ENCODE assay signal across 14 cellular contexts in genomic region chr2:186919272-186919671, GRCh38.
DNase-seq lines count a peak whose midpoint lies in the region; ATAC-seq, FAIRE-seq and TF ChIP-seq lines count a peak whose summit lies in the region.
"Had no signal": no experiment of that assay in that cellular context is flagged by ENCODE, and none has a peak within 500 bp of the region (broad histone marks: within the 10 kb centered on the region; RNA-seq: fewer than 3 reads in every experiment).

No MANE protein-coding gene starts in this region.

- no peak overlapping the region for H3K4me3 ChIP-seq in AG10803 (ENCODE audit: low read length)
- H3K4me3 ChIP-seq in K562, result no peak overlapping the region
- no peak overlapping the region for H3K4me3 ChIP-seq in hepatocyte
- no peak overlapping the region for H3K4me3 ChIP-seq in BE2C (ENCODE audit: low read depth, low read length)
- H3K4me3 ChIP-seq in CD4-positive, alpha-beta memory T cell (ENCODE audit: low read length in 2 of 2), result no peak overlapping the region
- H3K4me3 ChIP-seq: thyroid gland had no signal

- no peaks in the 10 kb centered on the region for H3K9me2 ChIP-seq in hepatocyte (replicated peaks; ENCODE audit: insufficient read depth)

- peaks cover 0 to 1% of the 10 kb centered on the region in 2 donors for H3K27me3 Mint-ChIP-seq in CD4-positive, alpha-beta memory T cell

- in situ Hi-C loops in K562 (cut with MboI), result no loop called here

- POLR2A ChIA-PET in K562 (lab: Yijun Ruan, JAX), result no interaction called here
- POLR2A ChIA-PET in CD4-positive, alpha-beta memory T cell (lab: Charles Lee; ENCODE audit: partially characterized antibody), result no interaction called here

- DNase-seq in AG10803 (ENCODE audit: low read depth) (peak; percentile 71), HS-27A (ENCODE audit: low read depth) (peak; percentile 14), K562 (ENCODE audit: extremely low read depth in 1 of 4, low spot score in 3 of 4) (no peak), hepatocyte (ENCODE audit: low spot score) (peak; percentile 28), BE2C (no peak), D721Med (ENCODE audit: insufficient read length, low spot score) (no peak)
- no peak for DNase-seq in CD4-positive, alpha-beta memory T cell
- DNase-seq in activated effector memory CD4-positive, alpha-beta T cell treated with anti-CD3 and anti-CD28 coated beads, Interleukin-2, amount 50 U/mL, for 16 hours, result no peak
- DNase-seq: activated T-cell treated with anti-CD3 and anti-CD28 coated beads, Interleukin-2, amount 50 U/mL, for 1 hour; DMS153; hippocampal formation; NCI-H1694 treated with DMSO at 0.1 percent for 48 hours; thyroid gland had no signal

- WGBS in K562 (ENCODE audit: insufficient coverage, low coverage, missing lambda C conversion rate), result 0% methylated on average over 2 of the region's 2 CpGs
- WGBS in hepatocyte (ENCODE audit: low lambda C conversion rate, missing lambda C conversion rate), result 40% methylated on average over 2 of the region's 2 CpGs

- H3K79me2 ChIP-seq in K562 (ENCODE audit: control insufficient read depth, insufficient read depth, low read length) (no peaks in the 10 kb centered on the region), hepatocyte (no peaks in the 10 kb centered on the region)

- H3K9me1 ChIP-seq in K562 (ENCODE audit: control insufficient read depth, insufficient read depth, low read length), result no peaks in the 10 kb centered on the region

- H3K27ac Mint-ChIP-seq in CD4-positive, alpha-beta memory T cell, result no peak overlapping the region

- H3K27ac ChIP-seq in K562 (ENCODE audit: extremely low read depth, low read depth, low read length) (no peak overlapping the region), hepatocyte (no peak overlapping the region)
- H3K27ac ChIP-seq in CD4-positive, alpha-beta memory T cell (ENCODE audit: low read depth, low read length), result no peak overlapping the region
- H3K27ac ChIP-seq: thyroid gland, VCaP had no signal

- H2AFZ ChIP-seq in K562 (ENCODE audit: low read depth, low read length) (no peak overlapping the region), hepatocyte (no peak overlapping the region)

- H3K4me3 Mint-ChIP-seq in CD4-positive, alpha-beta memory T cell, result no peak overlapping the region

- H3K27me3 ChIP-seq in K562 (ENCODE audit: control insufficient read depth in 2 of 2, insufficient read depth in 2 of 2, low read length in 2 of 2), result no peaks in the 10 kb centered on the region
- no peaks in the 10 kb centered on the region for H3K27me3 ChIP-seq in hepatocyte
- H3K27me3 ChIP-seq in BE2C, result no peaks in the 10 kb centered on the region
- H3K27me3 ChIP-seq in CD4-positive, alpha-beta memory T cell (ENCODE audit: insufficient read depth, low read length), result no peaks in the 10 kb centered on the region
- H3K27me3 ChIP-seq: thyroid gland had no signal

- H3K36me3 ChIP-seq in K562 (ENCODE audit: control insufficient read depth, insufficient read depth, low read length) (no peaks in the 10 kb centered on the region), hepatocyte (replicated peaks; ENCODE audit: insufficient read depth, low read depth) (no peaks in the 10 kb centered on the region), BE2C (no peaks in the 10 kb centered on the region)
- H3K36me3 ChIP-seq in CD4-positive, alpha-beta memory T cell (ENCODE audit: insufficient read depth, low read length), result no peaks in the 10 kb centered on the region
- H3K36me3 ChIP-seq: thyroid gland had no signal

- intact Hi-C loops in K562 (cut with micrococcal nuclease), result no loop called here
- intact Hi-C loops in CD4-positive, alpha-beta memory T cell (cut with micrococcal nuclease), result no loop called here

- H3K4me2 ChIP-seq in K562 (ENCODE audit: insufficient read depth, low read length), result no peak overlapping the region
- H3K4me2 ChIP-seq in hepatocyte, result no peak overlapping the region

- BruUV-seq in K562 (replicated peaks; lab: Mats Ljungman, UMichigan), result no TSS peak

- CTCF ChIA-PET in K562 (lab: Yijun Ruan, JAX; ENCODE audit: low intra/inter-chr PET ratio), result no interaction called here
- CTCF ChIA-PET in CD4-positive, alpha-beta memory T cell (lab: Charles Lee; ENCODE audit: partially characterized antibody), result no interaction called here

- FAIRE-seq in K562 (lab: Jason Lieb, UNC), result peak; percentile 32
- no peak for FAIRE-seq in D721Med (lab: Jason Lieb, UNC)

- no peak for TF ChIP-seq POLR2A in K562 (conservative IDR thresholded peaks at IDR 0.05)

- no peak for TF ChIP-seq EP300 in K562 (IDR thresholded peaks at IDR 0.05; ENCODE audit: low read length)

- no peaks in the 10 kb centered on the region for H3K36me3 Mint-ChIP-seq in CD4-positive, alpha-beta memory T cell

- H4K20me1 ChIP-seq in K562 (replicated peaks; ENCODE audit: control insufficient read depth, insufficient read depth, low read length), result no peaks in the 10 kb centered on the region
- H4K20me1 ChIP-seq in hepatocyte (ENCODE audit: insufficient read depth, poor library complexity, severe bottlenecking), result no peaks in the 10 kb centered on the region

- no peak overlapping the region for H3K9ac ChIP-seq in K562 (ENCODE audit: insufficient read depth in 1 of 2, low read depth in 2 of 2, low read length in 2 of 2)

- no peaks in the 10 kb centered on the region for H3K9me3 Mint-ChIP-seq in CD4-positive, alpha-beta memory T cell

- TF ChIP-seq CTCF in AG10803 (conservative IDR thresholded peaks at IDR 0.05; ENCODE audit: low read length) (no peak), K562 (IDR thresholded peaks at IDR 0.05 in 2 of 3, conservative IDR thresholded peaks at IDR 0.05 in 1 of 3; ENCODE audit: insufficient read depth in 2 of 3, low read depth in 1 of 3, low read length in 3 of 3) (no peak), hepatocyte (IDR thresholded peaks at IDR 0.05; ENCODE audit: poor library complexity) (no peak), BE2C (IDR thresholded peaks at IDR 0.05; ENCODE audit: low read depth, low read length) (no peak), D721Med (IDR thresholded peaks at IDR 0.05; ENCODE audit: insufficient read depth, missing control alignments) (no peak)

- H3K4me1 ChIP-seq in K562 (replicated peaks in 1 of 2; ENCODE audit: control insufficient read depth in 2 of 2, insufficient read depth in 2 of 2, low read length in 2 of 2), result no peaks in the 10 kb centered on the region
- no peaks in the 10 kb centered on the region for H3K4me1 ChIP-seq in hepatocyte (ENCODE audit: insufficient read depth)
- no peaks in the 10 kb centered on the region for H3K4me1 ChIP-seq in BE2C
- no peaks in the 10 kb centered on the region for H3K4me1 ChIP-seq in CD4-positive, alpha-beta memory T cell (ENCODE audit: insufficient read depth, low read length)
- H3K4me1 ChIP-seq: thyroid gland had no signal

- peak; percentile 70 for ATAC-seq in K562

- TF ChIP-seq RAD21 in K562 (CRISPR knock-in tag; conservative IDR thresholded peaks at IDR 0.05 in 1 of 2, IDR thresholded peaks at IDR 0.05 in 1 of 2), result no peak

- no peaks in the 10 kb centered on the region for H3K9me3 ChIP-seq in K562 (replicated peaks; ENCODE audit: control insufficient read depth, insufficient read depth, low read depth, low read length)
- H3K9me3 ChIP-seq in hepatocyte (ENCODE audit: low read depth), result no peaks in the 10 kb centered on the region
- H3K9me3 ChIP-seq in BE2C, result no peaks in the 10 kb centered on the region
- no peaks in the 10 kb centered on the region for H3K9me3 ChIP-seq in CD4-positive, alpha-beta memory T cell (ENCODE audit: control insufficient read depth in 1 of 2, low read length in 2 of 2)
- H3K9me3 ChIP-seq: thyroid gland had no signal

- H3K4me1 Mint-ChIP-seq in CD4-positive, alpha-beta memory T cell, result no peaks in the 10 kb centered on the region

TF ChIP-seq in K562, 482 proteins besides CTCF, POLR2A, EP300 and RAD21:
- TF ChIP-seq RFX1 (IDR thresholded peaks at IDR 0.05) (peak; percentile 81), FOXJ2 (tag; IDR thresholded peaks at IDR 0.05) (peak; percentile 96), SUPT5H (IDR thresholded peaks at IDR 0.05) (no peak), JUND (IDR thresholded peaks at IDR 0.05; ENCODE audit: borderline replicate concordance, low read depth, low read length) (peak; percentile 56), JUND (tag; IDR thresholded peaks at IDR 0.05; ENCODE audit: borderline replicate concordance, low read depth, low read length) (peak; percentile 39; the same call in 1 of the 3 replicates), HIVEP1 (CRISPR knock-in tag; IDR thresholded peaks at IDR 0.05) (no peak), ARID1B (IDR thresholded peaks at IDR 0.05) (0 out of 2 replicates have a peak, but pooled peaks have one; percentile 7), TEAD1 (CRISPR knock-in tag; IDR thresholded peaks at IDR 0.05) (no peak)
- TF ChIP-seq, protein P1, sequence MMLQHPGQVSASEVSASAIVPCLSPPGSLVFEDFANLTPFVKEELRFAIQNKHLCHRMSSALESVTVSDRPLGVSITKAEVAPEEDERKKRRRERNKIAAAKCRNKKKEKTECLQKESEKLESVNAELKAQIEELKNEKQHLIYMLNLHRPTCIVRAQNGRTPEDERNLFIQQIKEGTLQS (IDR thresholded peaks at IDR 0.05), result peak; percentile 67; the same call in 1 of the 2 replicates
- TF ChIP-seq, protein P1 (CRISPR knock-in tag; conservative IDR thresholded peaks at IDR 0.05), result no peak

Comparison
In these comparisons a context has a peak if more than half of its experiments do, and no peak if none do; other contexts are left out.
1. DNase-seq: peak in AG10803 (single experiment), HS-27A (single experiment) and hepatocyte (single experiment); none in K562 (0 of 4), BE2C (single experiment), CD4-positive, alpha-beta memory T cell (0 of 5), D721Med (single experiment) and activated effector memory CD4-positive, alpha-beta T cell treated with anti-CD3 and anti-CD28 coated beads, Interleukin-2, amount 50 U/mL, for 16 hours (single experiment).